In the genomic region with DNA sequence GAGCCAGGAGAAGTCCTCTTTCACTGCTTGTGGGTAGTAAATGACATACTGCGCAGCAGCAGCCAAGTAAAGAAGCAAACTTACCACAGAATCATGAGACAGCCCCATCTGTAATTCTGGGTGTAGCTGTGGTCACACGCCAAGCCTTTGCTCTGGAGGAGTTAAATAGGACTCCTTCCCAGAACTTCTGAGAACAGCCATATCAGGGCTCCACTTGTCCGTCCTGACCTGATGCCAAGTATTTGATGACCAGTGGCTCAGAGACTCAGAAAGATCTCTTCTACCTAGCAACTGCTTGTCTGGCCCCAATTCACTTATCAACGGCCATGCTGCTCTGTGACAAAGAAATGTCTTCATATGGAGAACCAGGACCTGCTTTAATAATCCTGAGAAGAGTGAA, we compare ENCODE assay signal across 1 cellular context.
A peak's percentile ranks its signal among the peaks of the same experiment; 100 is the strongest.
TF ChIP-seq lines count a peak whose summit lies in the region.

No MANE protein-coding gene starts in this region.

TF ChIP-seq in K562, 482 proteins besides CTCF, POLR2A, EP300 and RAD21 (continues in another document):
- TF ChIP-seq, protein P1, sequence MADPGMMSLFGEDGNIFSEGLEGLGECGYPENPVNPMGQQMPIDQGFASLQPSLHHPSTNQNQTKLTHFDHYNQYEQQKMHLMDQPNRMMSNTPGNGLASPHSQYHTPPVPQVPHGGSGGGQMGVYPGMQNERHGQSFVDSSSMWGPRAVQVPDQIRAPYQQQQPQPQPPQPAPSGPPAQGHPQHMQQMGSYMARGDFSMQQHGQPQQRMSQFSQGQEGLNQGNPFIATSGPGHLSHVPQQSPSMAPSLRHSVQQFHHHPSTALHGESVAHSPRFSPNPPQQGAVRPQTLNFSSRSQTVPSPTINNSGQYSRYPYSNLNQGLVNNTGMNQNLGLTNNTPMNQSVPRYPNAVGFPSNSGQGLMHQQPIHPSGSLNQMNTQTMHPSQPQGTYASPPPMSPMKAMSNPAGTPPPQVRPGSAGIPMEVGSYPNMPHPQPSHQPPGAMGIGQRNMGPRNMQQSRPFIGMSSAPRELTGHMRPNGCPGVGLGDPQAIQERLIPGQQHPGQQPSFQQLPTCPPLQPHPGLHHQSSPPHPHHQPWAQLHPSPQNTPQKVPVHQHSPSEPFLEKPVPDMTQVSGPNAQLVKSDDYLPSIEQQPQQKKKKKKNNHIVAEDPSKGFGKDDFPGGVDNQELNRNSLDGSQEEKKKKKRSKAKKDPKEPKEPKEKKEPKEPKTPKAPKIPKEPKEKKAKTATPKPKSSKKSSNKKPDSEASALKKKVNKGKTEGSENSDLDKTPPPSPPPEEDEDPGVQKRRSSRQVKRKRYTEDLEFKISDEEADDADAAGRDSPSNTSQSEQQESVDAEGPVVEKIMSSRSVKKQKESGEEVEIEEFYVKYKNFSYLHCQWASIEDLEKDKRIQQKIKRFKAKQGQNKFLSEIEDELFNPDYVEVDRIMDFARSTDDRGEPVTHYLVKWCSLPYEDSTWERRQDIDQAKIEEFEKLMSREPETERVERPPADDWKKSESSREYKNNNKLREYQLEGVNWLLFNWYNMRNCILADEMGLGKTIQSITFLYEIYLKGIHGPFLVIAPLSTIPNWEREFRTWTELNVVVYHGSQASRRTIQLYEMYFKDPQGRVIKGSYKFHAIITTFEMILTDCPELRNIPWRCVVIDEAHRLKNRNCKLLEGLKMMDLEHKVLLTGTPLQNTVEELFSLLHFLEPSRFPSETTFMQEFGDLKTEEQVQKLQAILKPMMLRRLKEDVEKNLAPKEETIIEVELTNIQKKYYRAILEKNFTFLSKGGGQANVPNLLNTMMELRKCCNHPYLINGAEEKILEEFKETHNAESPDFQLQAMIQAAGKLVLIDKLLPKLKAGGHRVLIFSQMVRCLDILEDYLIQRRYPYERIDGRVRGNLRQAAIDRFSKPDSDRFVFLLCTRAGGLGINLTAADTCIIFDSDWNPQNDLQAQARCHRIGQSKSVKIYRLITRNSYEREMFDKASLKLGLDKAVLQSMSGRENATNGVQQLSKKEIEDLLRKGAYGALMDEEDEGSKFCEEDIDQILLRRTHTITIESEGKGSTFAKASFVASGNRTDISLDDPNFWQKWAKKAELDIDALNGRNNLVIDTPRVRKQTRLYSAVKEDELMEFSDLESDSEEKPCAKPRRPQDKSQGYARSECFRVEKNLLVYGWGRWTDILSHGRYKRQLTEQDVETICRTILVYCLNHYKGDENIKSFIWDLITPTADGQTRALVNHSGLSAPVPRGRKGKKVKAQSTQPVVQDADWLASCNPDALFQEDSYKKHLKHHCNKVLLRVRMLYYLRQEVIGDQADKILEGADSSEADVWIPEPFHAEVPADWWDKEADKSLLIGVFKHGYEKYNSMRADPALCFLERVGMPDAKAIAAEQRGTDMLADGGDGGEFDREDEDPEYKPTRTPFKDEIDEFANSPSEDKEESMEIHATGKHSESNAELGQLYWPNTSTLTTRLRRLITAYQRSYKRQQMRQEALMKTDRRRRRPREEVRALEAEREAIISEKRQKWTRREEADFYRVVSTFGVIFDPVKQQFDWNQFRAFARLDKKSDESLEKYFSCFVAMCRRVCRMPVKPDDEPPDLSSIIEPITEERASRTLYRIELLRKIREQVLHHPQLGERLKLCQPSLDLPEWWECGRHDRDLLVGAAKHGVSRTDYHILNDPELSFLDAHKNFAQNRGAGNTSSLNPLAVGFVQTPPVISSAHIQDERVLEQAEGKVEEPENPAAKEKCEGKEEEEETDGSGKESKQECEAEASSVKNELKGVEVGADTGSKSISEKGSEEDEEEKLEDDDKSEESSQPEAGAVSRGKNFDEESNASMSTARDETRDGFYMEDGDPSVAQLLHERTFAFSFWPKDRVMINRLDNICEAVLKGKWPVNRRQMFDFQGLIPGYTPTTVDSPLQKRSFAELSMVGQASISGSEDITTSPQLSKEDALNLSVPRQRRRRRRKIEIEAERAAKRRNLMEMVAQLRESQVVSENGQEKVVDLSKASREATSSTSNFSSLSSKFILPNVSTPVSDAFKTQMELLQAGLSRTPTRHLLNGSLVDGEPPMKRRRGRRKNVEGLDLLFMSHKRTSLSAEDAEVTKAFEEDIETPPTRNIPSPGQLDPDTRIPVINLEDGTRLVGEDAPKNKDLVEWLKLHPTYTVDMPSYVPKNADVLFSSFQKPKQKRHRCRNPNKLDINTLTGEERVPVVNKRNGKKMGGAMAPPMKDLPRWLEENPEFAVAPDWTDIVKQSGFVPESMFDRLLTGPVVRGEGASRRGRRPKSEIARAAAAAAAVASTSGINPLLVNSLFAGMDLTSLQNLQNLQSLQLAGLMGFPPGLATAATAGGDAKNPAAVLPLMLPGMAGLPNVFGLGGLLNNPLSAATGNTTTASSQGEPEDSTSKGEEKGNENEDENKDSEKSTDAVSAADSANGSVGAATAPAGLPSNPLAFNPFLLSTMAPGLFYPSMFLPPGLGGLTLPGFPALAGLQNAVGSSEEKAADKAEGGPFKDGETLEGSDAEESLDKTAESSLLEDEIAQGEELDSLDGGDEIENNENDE (IDR thresholded peaks at IDR 0.05; ENCODE audit: low read depth, low read length) = no peak
- peak; percentile 58; the same call in 1 of the 2 replicates for TF ChIP-seq ESRRA (IDR thresholded peaks at IDR 0.05; ENCODE audit: borderline replicate concordance, low read depth)
- TF ChIP-seq ZNF75A (CRISPR knock-in tag; IDR thresholded peaks at IDR 0.05) = no peak
- TF ChIP-seq ARNT (IDR thresholded peaks at IDR 0.05) = no peak
- peak; percentile 61 for TF ChIP-seq MEIS2 (IDR thresholded peaks at IDR 0.05; ENCODE audit: partially characterized antibody)
- TF ChIP-seq, protein P2, sequence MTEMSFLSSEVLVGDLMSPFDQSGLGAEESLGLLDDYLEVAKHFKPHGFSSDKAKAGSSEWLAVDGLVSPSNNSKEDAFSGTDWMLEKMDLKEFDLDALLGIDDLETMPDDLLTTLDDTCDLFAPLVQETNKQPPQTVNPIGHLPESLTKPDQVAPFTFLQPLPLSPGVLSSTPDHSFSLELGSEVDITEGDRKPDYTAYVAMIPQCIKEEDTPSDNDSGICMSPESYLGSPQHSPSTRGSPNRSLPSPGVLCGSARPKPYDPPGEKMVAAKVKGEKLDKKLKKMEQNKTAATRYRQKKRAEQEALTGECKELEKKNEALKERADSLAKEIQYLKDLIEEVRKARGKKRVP (CRISPR knock-in tag; IDR thresholded peaks at IDR 0.05) = no peak
- peak in 1 of 2 experiments; percentile 42; a peak in 1 of 4 replicates for TF ChIP-seq TBL1XR1 (IDR thresholded peaks at IDR 0.05; ENCODE audit: low read length in 2 of 2)
- TF ChIP-seq, protein P3, sequence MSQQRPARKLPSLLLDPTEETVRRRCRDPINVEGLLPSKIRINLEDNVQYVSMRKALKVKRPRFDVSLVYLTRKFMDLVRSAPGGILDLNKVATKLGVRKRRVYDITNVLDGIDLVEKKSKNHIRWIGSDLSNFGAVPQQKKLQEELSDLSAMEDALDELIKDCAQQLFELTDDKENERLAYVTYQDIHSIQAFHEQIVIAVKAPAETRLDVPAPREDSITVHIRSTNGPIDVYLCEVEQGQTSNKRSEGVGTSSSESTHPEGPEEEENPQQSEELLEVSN (IDR thresholded peaks at IDR 0.05; ENCODE audit: borderline replicate concordance in 1 of 2, extremely low read depth in 1 of 2, insufficient read depth in 1 of 2, insufficient read length in 1 of 2, low read depth in 1 of 2, low read length in 1 of 2, poor library complexity in 1 of 2, severe bottlenecking in 1 of 2) = no peak
- TF ChIP-seq, protein P4, sequence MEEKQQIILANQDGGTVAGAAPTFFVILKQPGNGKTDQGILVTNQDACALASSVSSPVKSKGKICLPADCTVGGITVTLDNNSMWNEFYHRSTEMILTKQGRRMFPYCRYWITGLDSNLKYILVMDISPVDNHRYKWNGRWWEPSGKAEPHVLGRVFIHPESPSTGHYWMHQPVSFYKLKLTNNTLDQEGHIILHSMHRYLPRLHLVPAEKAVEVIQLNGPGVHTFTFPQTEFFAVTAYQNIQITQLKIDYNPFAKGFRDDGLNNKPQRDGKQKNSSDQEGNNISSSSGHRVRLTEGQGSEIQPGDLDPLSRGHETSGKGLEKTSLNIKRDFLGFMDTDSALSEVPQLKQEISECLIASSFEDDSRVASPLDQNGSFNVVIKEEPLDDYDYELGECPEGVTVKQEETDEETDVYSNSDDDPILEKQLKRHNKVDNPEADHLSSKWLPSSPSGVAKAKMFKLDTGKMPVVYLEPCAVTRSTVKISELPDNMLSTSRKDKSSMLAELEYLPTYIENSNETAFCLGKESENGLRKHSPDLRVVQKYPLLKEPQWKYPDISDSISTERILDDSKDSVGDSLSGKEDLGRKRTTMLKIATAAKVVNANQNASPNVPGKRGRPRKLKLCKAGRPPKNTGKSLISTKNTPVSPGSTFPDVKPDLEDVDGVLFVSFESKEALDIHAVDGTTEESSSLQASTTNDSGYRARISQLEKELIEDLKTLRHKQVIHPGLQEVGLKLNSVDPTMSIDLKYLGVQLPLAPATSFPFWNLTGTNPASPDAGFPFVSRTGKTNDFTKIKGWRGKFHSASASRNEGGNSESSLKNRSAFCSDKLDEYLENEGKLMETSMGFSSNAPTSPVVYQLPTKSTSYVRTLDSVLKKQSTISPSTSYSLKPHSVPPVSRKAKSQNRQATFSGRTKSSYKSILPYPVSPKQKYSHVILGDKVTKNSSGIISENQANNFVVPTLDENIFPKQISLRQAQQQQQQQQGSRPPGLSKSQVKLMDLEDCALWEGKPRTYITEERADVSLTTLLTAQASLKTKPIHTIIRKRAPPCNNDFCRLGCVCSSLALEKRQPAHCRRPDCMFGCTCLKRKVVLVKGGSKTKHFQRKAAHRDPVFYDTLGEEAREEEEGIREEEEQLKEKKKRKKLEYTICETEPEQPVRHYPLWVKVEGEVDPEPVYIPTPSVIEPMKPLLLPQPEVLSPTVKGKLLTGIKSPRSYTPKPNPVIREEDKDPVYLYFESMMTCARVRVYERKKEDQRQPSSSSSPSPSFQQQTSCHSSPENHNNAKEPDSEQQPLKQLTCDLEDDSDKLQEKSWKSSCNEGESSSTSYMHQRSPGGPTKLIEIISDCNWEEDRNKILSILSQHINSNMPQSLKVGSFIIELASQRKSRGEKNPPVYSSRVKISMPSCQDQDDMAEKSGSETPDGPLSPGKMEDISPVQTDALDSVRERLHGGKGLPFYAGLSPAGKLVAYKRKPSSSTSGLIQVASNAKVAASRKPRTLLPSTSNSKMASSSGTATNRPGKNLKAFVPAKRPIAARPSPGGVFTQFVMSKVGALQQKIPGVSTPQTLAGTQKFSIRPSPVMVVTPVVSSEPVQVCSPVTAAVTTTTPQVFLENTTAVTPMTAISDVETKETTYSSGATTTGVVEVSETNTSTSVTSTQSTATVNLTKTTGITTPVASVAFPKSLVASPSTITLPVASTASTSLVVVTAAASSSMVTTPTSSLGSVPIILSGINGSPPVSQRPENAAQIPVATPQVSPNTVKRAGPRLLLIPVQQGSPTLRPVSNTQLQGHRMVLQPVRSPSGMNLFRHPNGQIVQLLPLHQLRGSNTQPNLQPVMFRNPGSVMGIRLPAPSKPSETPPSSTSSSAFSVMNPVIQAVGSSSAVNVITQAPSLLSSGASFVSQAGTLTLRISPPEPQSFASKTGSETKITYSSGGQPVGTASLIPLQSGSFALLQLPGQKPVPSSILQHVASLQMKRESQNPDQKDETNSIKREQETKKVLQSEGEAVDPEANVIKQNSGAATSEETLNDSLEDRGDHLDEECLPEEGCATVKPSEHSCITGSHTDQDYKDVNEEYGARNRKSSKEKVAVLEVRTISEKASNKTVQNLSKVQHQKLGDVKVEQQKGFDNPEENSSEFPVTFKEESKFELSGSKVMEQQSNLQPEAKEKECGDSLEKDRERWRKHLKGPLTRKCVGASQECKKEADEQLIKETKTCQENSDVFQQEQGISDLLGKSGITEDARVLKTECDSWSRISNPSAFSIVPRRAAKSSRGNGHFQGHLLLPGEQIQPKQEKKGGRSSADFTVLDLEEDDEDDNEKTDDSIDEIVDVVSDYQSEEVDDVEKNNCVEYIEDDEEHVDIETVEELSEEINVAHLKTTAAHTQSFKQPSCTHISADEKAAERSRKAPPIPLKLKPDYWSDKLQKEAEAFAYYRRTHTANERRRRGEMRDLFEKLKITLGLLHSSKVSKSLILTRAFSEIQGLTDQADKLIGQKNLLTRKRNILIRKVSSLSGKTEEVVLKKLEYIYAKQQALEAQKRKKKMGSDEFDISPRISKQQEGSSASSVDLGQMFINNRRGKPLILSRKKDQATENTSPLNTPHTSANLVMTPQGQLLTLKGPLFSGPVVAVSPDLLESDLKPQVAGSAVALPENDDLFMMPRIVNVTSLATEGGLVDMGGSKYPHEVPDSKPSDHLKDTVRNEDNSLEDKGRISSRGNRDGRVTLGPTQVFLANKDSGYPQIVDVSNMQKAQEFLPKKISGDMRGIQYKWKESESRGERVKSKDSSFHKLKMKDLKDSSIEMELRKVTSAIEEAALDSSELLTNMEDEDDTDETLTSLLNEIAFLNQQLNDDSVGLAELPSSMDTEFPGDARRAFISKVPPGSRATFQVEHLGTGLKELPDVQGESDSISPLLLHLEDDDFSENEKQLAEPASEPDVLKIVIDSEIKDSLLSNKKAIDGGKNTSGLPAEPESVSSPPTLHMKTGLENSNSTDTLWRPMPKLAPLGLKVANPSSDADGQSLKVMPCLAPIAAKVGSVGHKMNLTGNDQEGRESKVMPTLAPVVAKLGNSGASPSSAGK (IDR thresholded peaks at IDR 0.05) = no peak
- TF ChIP-seq LEF1 (IDR thresholded peaks at IDR 0.05) = 0 out of 2 replicates have a peak, but pooled peaks have one; percentile 16
- TF ChIP-seq NFIC (IDR thresholded peaks at IDR 0.05) = peak; percentile 86
- TF ChIP-seq, protein P5, sequence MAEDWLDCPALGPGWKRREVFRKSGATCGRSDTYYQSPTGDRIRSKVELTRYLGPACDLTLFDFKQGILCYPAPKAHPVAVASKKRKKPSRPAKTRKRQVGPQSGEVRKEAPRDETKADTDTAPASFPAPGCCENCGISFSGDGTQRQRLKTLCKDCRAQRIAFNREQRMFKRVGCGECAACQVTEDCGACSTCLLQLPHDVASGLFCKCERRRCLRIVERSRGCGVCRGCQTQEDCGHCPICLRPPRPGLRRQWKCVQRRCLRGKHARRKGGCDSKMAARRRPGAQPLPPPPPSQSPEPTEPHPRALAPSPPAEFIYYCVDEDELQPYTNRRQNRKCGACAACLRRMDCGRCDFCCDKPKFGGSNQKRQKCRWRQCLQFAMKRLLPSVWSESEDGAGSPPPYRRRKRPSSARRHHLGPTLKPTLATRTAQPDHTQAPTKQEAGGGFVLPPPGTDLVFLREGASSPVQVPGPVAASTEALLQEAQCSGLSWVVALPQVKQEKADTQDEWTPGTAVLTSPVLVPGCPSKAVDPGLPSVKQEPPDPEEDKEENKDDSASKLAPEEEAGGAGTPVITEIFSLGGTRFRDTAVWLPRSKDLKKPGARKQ (CRISPR knock-in tag; IDR thresholded peaks at IDR 0.05) = no peak
- TF ChIP-seq MAZ (CRISPR knock-in tag; conservative IDR thresholded peaks at IDR 0.05 in 1 of 2, IDR thresholded peaks at IDR 0.05 in 1 of 2) = peak in 1 of 2 experiments; percentile 46; a peak in 1 of 4 replicates
- TF ChIP-seq, protein P6, sequence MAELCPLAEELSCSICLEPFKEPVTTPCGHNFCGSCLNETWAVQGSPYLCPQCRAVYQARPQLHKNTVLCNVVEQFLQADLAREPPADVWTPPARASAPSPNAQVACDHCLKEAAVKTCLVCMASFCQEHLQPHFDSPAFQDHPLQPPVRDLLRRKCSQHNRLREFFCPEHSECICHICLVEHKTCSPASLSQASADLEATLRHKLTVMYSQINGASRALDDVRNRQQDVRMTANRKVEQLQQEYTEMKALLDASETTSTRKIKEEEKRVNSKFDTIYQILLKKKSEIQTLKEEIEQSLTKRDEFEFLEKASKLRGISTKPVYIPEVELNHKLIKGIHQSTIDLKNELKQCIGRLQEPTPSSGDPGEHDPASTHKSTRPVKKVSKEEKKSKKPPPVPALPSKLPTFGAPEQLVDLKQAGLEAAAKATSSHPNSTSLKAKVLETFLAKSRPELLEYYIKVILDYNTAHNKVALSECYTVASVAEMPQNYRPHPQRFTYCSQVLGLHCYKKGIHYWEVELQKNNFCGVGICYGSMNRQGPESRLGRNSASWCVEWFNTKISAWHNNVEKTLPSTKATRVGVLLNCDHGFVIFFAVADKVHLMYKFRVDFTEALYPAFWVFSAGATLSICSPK (IDR thresholded peaks at IDR 0.05; ENCODE audit: borderline replicate concordance) = no peak
- no peak for TF ChIP-seq STAT5B (CRISPR knock-in tag; IDR thresholded peaks at IDR 0.05)
- no peak for TF ChIP-seq MCM2 (IDR thresholded peaks at IDR 0.05; ENCODE audit: low read depth)
- TF ChIP-seq ZNF444 (CRISPR knock-in tag; IDR thresholded peaks at IDR 0.05) = no peak
- peak in 1 of 2 experiments; percentile 44; a peak in 1 of 4 replicates for TF ChIP-seq SRF (CRISPR knock-in tag; IDR thresholded peaks at IDR 0.05)
- TF ChIP-seq HNRNPH1 (optimal IDR thresholded peaks at IDR 0.05; ENCODE audit: low read depth, low read length) = no peak
